Comparison of ENCODE assay signal across 28 cellular contexts in the genomic region with DNA sequence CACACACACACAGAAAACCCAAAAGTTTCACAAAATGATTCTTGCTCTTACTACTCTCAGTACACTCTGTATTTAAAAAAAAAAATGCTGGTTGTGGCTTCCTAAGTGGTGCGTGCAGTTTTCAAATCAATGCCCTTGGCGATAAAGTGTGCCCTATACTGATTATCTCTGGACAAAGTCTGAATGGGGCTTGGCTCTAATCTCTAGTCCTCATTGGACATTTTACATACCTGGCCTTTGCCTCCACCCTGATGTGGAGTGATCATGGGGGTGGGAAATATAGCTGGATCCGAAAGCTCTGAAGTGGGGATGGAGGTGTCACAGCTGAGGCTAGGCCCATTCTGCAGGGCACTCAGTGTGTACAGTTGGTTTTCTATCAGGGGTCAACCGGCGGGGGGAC. TPM values are rescaled to one million over a fixed set of nuclear protein-coding genes. Genes with fewer than 3 reads are reported as not detected.
A peak's percentile ranks its signal among the peaks of the same experiment; 100 is the strongest.
DNase-seq lines count a peak whose midpoint lies in the region; FAIRE-seq and TF ChIP-seq lines count a peak whose summit lies in the region.
"Had no signal": no experiment of that assay in that cellular context is flagged by ENCODE, and none has a peak within 500 bp of the region (broad histone marks: within the 10 kb centered on the region; RNA-seq: fewer than 3 reads in every experiment).

No MANE protein-coding gene starts in this region.

- no peak overlapping the region for H3K27ac Mint-ChIP-seq in activated naive CD4-positive, alpha-beta T cell treated with anti-CD3 and anti-CD28 coated beads, Interleukin-2, amount 50 U/mL, for 24 hours
- H3K27ac Mint-ChIP-seq: activated naive CD8-positive, alpha-beta T cell treated with anti-CD3 and anti-CD28 coated beads, Interleukin-2, amount 50 U/mL, for 24 hours; immature natural killer cell; memory B cell; naive B cell had no signal

- no peak overlapping the region for H2AFZ ChIP-seq in H1 (ENCODE audit: low read length)

- intact Hi-C loops in transverse colon (cut with DNase I; ENCODE audit: low total_unique reads), result no loop called here

- H2BK5ac ChIP-seq in H1 (ENCODE audit: low read depth, low read length), result no peak overlapping the region

- H3K27me3 Mint-ChIP-seq in activated naive CD4-positive, alpha-beta T cell treated with anti-CD3 and anti-CD28 coated beads, Interleukin-2, amount 50 U/mL, for 24 hours, result no peaks in the 10 kb centered on the region
- H3K27me3 Mint-ChIP-seq: activated naive CD8-positive, alpha-beta T cell treated with anti-CD3 and anti-CD28 coated beads, Interleukin-2, amount 50 U/mL, for 24 hours; central memory CD8-positive, alpha-beta T cell; progenitor cell of endocrine pancreas had no signal

- H3K4me3 Mint-ChIP-seq in activated naive CD4-positive, alpha-beta T cell treated with anti-CD3 and anti-CD28 coated beads, Interleukin-2, amount 50 U/mL, for 24 hours, result peak overlapping the region; percentile 31
- H3K4me3 Mint-ChIP-seq: CD14-positive monocyte; central memory CD8-positive, alpha-beta T cell; immature natural killer cell; memory B cell; naive B cell had no signal

- no peak overlapping the region for H2BK15ac ChIP-seq in H1 (ENCODE audit: low read length)

- H2BK12ac ChIP-seq in H1 (ENCODE audit: low read depth, low read length), result no peak overlapping the region; the same call in 1 of the 2 replicates

- TF ChIP-seq CTCF in H1 (IDR thresholded peaks at IDR 0.05; ENCODE audit: control extremely low read depth in 1 of 3, insufficient read depth in 1 of 3, low read depth in 1 of 3, low read length in 3 of 3) (no peak), transverse colon (IDR thresholded peaks at IDR 0.05) (no peak)

- H3K4me1 Mint-ChIP-seq in activated naive CD4-positive, alpha-beta T cell treated with anti-CD3 and anti-CD28 coated beads, Interleukin-2, amount 50 U/mL, for 24 hours, result peaks cover 18% of the 10 kb centered on the region
- H3K4me1 Mint-ChIP-seq: central memory CD8-positive, alpha-beta T cell; immature natural killer cell; memory B cell had no signal

- H3K4me1 ChIP-seq in H1 (replicated peaks in 1 of 4; ENCODE audit: control insufficient read depth in 3 of 4, insufficient read depth in 4 of 4, low read length in 3 of 4) (peaks cover 18 to 44% (median 24%) of the 10 kb centered on the region in 4 experiments), muscle layer of duodenum (ENCODE audit: control insufficient read depth in 1 of 2, insufficient read depth in 2 of 2, low read length in 2 of 2) (peaks cover 5 to 13% of the 10 kb centered on the region in 2 donors), transverse colon (peaks cover 11 to 72% (median 53%) of the 10 kb centered on the region in 4 donors)

- no peak overlapping the region for H3K27ac ChIP-seq in H1 (ENCODE audit: low read depth, low read length)
- peak overlapping the region; percentile 11 for H3K27ac ChIP-seq in muscle layer of duodenum (ENCODE audit: low read length)
- H3K27ac ChIP-seq in transverse colon, result peak overlapping the region; percentile 74 to 78 (median 76)

- H3K18ac ChIP-seq in H1 (ENCODE audit: extremely low read depth, low read length), result no peak overlapping the region

- no peaks in the 10 kb centered on the region for H3K9me3 ChIP-seq in H1 (ENCODE audit: insufficient read depth in 2 of 2, low read depth in 1 of 2, low read length in 1 of 2)
- H3K9me3 ChIP-seq in muscle layer of duodenum (ENCODE audit: control insufficient read depth in 1 of 2, low read length in 2 of 2), result no peaks in the 10 kb centered on the region
- no peaks in the 10 kb centered on the region for H3K9me3 ChIP-seq in transverse colon
- H3K9me3 ChIP-seq: HAP-1 had no signal

- H3K4me3 ChIP-seq in H1 (ENCODE audit: extremely low read depth in 1 of 4, insufficient read depth in 2 of 4, low read depth in 3 of 4, low read length in 4 of 4) (no peak overlapping the region), muscle layer of duodenum (ENCODE audit: low read depth in 1 of 2, low read length in 2 of 2) (no peak overlapping the region), transverse colon (no peak overlapping the region)
- H3K4me3 ChIP-seq: HAP-1 had no signal

- 92% methylated on average over 5 of the region's 5 CpGs; no CpG with 5 or more reads in 1 of the 2 experiments for WGBS in H1 (ENCODE audit: extremely low coverage in 1 of 2, insufficient coverage in 1 of 2, insufficient read length in 1 of 2, insufficient replicate concordance in 2 of 2, low coverage in 1 of 2, low lambda C conversion rate in 2 of 2, missing lambda C conversion rate in 1 of 2), 2 experiments
- 78% methylated on average over 5 of the region's 5 CpGs; no CpG with 5 or more reads in 1 of the 2 donors for WGBS in transverse colon (ENCODE audit: low coverage in 1 of 2), 2 donors

- no peak for TF ChIP-seq RAD21 in H1 (IDR thresholded peaks at IDR 0.05 in 1 of 2, conservative IDR thresholded peaks at IDR 0.05 in 1 of 2; ENCODE audit: low read depth in 2 of 2, low read length in 2 of 2)

- peak overlapping the region; percentile 17; the same call in 1 of the 2 replicates for H4K8ac ChIP-seq in H1 (ENCODE audit: extremely low read depth, insufficient read depth, low read length)

- POLR2A ChIA-PET in H1 (lab: Charles Lee; ENCODE audit: partially characterized antibody), result interaction anchor here (1.0 kb wide), 1 partner anchor 9 kb away, joined by 4 read pairs; no protein-coding TSS in a partner anchor

- no peak for DNase-seq in activated naive CD4-positive, alpha-beta T cell treated with Interleukin-2 at 50 U/mL for 16 hours
- DNase-seq in H1 (ENCODE audit: low read depth in 1 of 2, low spot score in 2 of 2) (no peak), transverse colon (no peak), T-helper 2 cell (no peak), SK-N-DZ (ENCODE audit: low spot score) (no peak), hepatic stellate cell (ENCODE audit: low spot score) (no peak)
- DNase-seq: immature natural killer cell; KG1; naive B cell; NCI-H1105 treated with DMSO at 0.1 percent for 48 hours; NCI-H187 treated with DMSO at 0.1 percent for 48 hours; NCI-H2171 treated with DMSO at 0.1 percent for 48 hours; NCI-H510A; nucleus accumbens; stimulated activated CD4-positive, alpha-beta T cell treated with anti-CD3 and anti-CD28 coated beads, Interleukin-4, amount 100 ng/mL, for 4 hours; substantia nigra had no signal

- H3K79me2 ChIP-seq in H1 (ENCODE audit: control insufficient read depth in 1 of 2, insufficient read depth in 2 of 2, low read length in 2 of 2), result peaks cover 0 to 16% of the 10 kb centered on the region in 2 experiments; a peak in 1 of 4 replicates

- CTCF ChIA-PET in H1 (lab: Charles Lee; ENCODE audit: partially characterized antibody), result interaction anchor here (0.6 kb wide), 1 partner anchor 497 kb away, joined by 5 read pairs; no protein-coding TSS in a partner anchor

- peaks cover 15% of the 10 kb centered on the region for H3K36me3 Mint-ChIP-seq in activated naive CD4-positive, alpha-beta T cell treated with anti-CD3 and anti-CD28 coated beads, Interleukin-2, amount 50 U/mL, for 24 hours
- H3K36me3 Mint-ChIP-seq: immature natural killer cell, memory B cell, naive B cell had no signal

- H4K91ac ChIP-seq in H1 (replicated peaks; ENCODE audit: insufficient read length, low read length), result no peak overlapping the region

- in situ Hi-C loops in transverse colon (cut with MboI; ENCODE audit: low pct_ligation_motif_present in 1 of 4, low pct_unique_long_range_greater_than_20kb in 1 of 4, low sequenced_read_pairs in 3 of 4), result no loop called here

- no peak for TF ChIP-seq POLR2A in H1 (IDR thresholded peaks at IDR 0.05; ENCODE audit: control extremely low read depth in 1 of 2, low read depth in 2 of 2, low read length in 2 of 2)
- peak; percentile 8 for TF ChIP-seq POLR2A in transverse colon (IDR thresholded peaks at IDR 0.05)

- no peak for FAIRE-seq in H1 (lab: Jason Lieb, UNC)
- FAIRE-seq: A204.1, astrocyte, GM12892 had no signal

- H2BK20ac ChIP-seq in H1 (ENCODE audit: low read length), result no peak overlapping the region

- no peak overlapping the region for H4K5ac ChIP-seq in H1 (ENCODE audit: insufficient read length, low read depth, low read length)

- peaks cover 0 to 2% of the 10 kb centered on the region in 2 experiments for H4K20me1 ChIP-seq in H1 (replicated peaks in 1 of 2; ENCODE audit: control insufficient read depth in 1 of 2, insufficient read depth in 2 of 2, low read length in 2 of 2)

- 0 out of 2 replicates have a peak, but pooled peaks cover 3% of the 10 kb centered on the region for H3K79me1 ChIP-seq in H1 (ENCODE audit: low read depth, low read length)

- no peak overlapping the region for H3K4me2 ChIP-seq in H1 (ENCODE audit: insufficient read depth in 1 of 2, low read depth in 2 of 2, low read length in 2 of 2)

- TF ChIP-seq EP300 in H1 (IDR thresholded peaks at IDR 0.05; ENCODE audit: borderline replicate concordance in 1 of 2, low read depth in 2 of 2, low read length in 2 of 2) (no peak), transverse colon (IDR thresholded peaks at IDR 0.05; ENCODE audit: low read depth) (no peak)

- H3K56ac ChIP-seq in H1 (replicated peaks; ENCODE audit: insufficient read length, low read depth, low read length), result no peak overlapping the region

- H2AK5ac ChIP-seq in H1 (ENCODE audit: low read depth, low read length), result no peak overlapping the region

- H3K14ac ChIP-seq in H1 (ENCODE audit: insufficient read length), result no peak overlapping the region

- no peaks in the 10 kb centered on the region for H3K9me3 Mint-ChIP-seq in activated naive CD4-positive, alpha-beta T cell treated with anti-CD3 and anti-CD28 coated beads, Interleukin-2, amount 50 U/mL, for 24 hours
- H3K9me3 Mint-ChIP-seq: activated naive CD8-positive, alpha-beta T cell treated with anti-CD3 and anti-CD28 coated beads, Interleukin-2, amount 50 U/mL, for 24 hours; CD14-positive monocyte; central memory CD8-positive, alpha-beta T cell; immature natural killer cell; memory B cell; naive B cell had no signal

- H3K27me3 ChIP-seq in H1 (replicated peaks in 1 of 4; ENCODE audit: control insufficient read depth in 3 of 4, extremely low read depth in 1 of 4, insufficient read depth in 3 of 4, low read length in 3 of 4), result no peaks in the 10 kb centered on the region
- H3K27me3 ChIP-seq in muscle layer of duodenum (ENCODE audit: low read depth, low read length), result no peaks in the 10 kb centered on the region
- H3K27me3 ChIP-seq in transverse colon, result no peaks in the 10 kb centered on the region

- no peak overlapping the region for H3K9ac ChIP-seq in H1 (replicated peaks in 1 of 4; ENCODE audit: extremely low read depth in 1 of 4, low read depth in 3 of 4, low read length in 3 of 4)

- H3K36me3 ChIP-seq in H1 (ENCODE audit: control insufficient read depth in 2 of 4, insufficient read depth in 4 of 4, low read length in 3 of 4) (peaks cover 0 to 6% (median 3%) of the 10 kb centered on the region in 4 experiments; a peak in 2 of 8 replicates), muscle layer of duodenum (ENCODE audit: control insufficient read depth in 1 of 2, insufficient read depth in 2 of 2, low read length in 2 of 2) (peaks cover 0 to 4% of the 10 kb centered on the region in 2 donors), transverse colon (no peaks in the 10 kb centered on the region)

- no peak overlapping the region for H3K4ac ChIP-seq in H1 (replicated peaks; ENCODE audit: insufficient read length, low read depth, low read length)

- H2BK120ac ChIP-seq in H1 (replicated peaks; ENCODE audit: low read depth, low read length), result no peak overlapping the region

- no peaks in the 10 kb centered on the region; the same call in 1 of the 2 replicates for H3K23me2 ChIP-seq in H1 (ENCODE audit: low read depth, low read length)

- no peak overlapping the region for H3K23ac ChIP-seq in H1 (ENCODE audit: insufficient read length)

RNA-seq across cellular contexts. Expression of a gene that starts 14.1 kb away (rescaled TPM):
- 8.0 and 9.7 TPM in 2 replicates for total RNA-seq in H1 (2021; fragmentation: NEBNext Ultra II Directional; extraction: Animal tissue kit (Norgen Biotek cat#: 25700))
- polyA plus RNA-seq in H1 (2011; rRNA removed), result 1.7 and 2.4 TPM in 2 replicates
- 2.9 TPM for polyA plus RNA-seq in H1 (2011; cell fraction: cytosol; rRNA removed)
- polyA plus RNA-seq in H1 (2011; cell fraction: nucleus; rRNA removed), result 1.7 TPM
- polyA plus RNA-seq in H1 (2012, experiment 1 of 2), result 2.8 to 6.5 TPM (median 4.6 TPM) in 4 replicates
- 0.29 TPM for polyA plus RNA-seq in H1 (2012, experiment 2 of 2)
- polyA plus RNA-seq in H1 (2013, experiment 1 of 2), result 5.3 TPM
- 6.0 TPM for polyA plus RNA-seq in H1 (2013, experiment 2 of 2)
- polyA minus RNA-seq in H1 (2011; rRNA and poly(A)+ RNA removed), result 6.2 and 9.8 TPM in 2 replicates
- 4.0 TPM for polyA minus RNA-seq in H1 (2011; cell fraction: cytosol; rRNA and poly(A)+ RNA removed)
- 13.1 TPM for polyA minus RNA-seq in H1 (2011; cell fraction: nucleus; rRNA and poly(A)+ RNA removed)
- total RNA-seq in transverse colon, result 10 to 100 TPM in 3 of 4 donors, 1 to 10 TPM in 1; 6.0 to 46.3 (median 39.9) TPM
- 11.9 and 12.0 TPM in 2 replicates for polyA plus RNA-seq in SK-N-DZ (2014; cell fraction: cytosol; rRNA removed)
- polyA plus RNA-seq in SK-N-DZ (2014; cell fraction: nucleus; rRNA removed), result 7.5 and 8.6 TPM in 2 replicates
- total RNA-seq: G401 had no signal
